23 cellular contexts compared by ENCODE assay signal in genomic region chr11:128164090-128164741, GRCh38.
DNase-seq lines count a peak whose midpoint lies in the region; ATAC-seq, FAIRE-seq and TF ChIP-seq lines count a peak whose summit lies in the region.
"Had no signal": no experiment of that assay in that cellular context is flagged by ENCODE, and none has a peak within 500 bp of the region (broad histone marks: within the 10 kb centered on the region; RNA-seq: fewer than 3 reads in every experiment).

No MANE protein-coding gene starts in this region.

- no peaks in the 10 kb centered on the region for H3K4me1 ChIP-seq in H9 (ENCODE audit: insufficient read depth, low read length)
- no peaks in the 10 kb centered on the region for H3K4me1 ChIP-seq in endothelial cell of umbilical vein (ENCODE audit: control insufficient read depth, extremely low read depth, insufficient read depth, low read length)
- peaks cover 10% of the 10 kb centered on the region for H3K4me1 ChIP-seq in HepG2 (ENCODE audit: insufficient read depth, low read length)
- H3K4me1 ChIP-seq in neuron (ENCODE audit: insufficient read depth, low read length) = peaks cover 16% of the 10 kb centered on the region
- H3K4me1 ChIP-seq in ovary (ENCODE audit: insufficient read depth) = no peaks in the 10 kb centered on the region
- H3K4me1 ChIP-seq in upper lobe of left lung = peaks cover 4 to 12% (median 9%) of the 10 kb centered on the region in 4 donors

- BruUV-seq in endothelial cell of umbilical vein (replicated peaks; lab: Mats Ljungman, UMichigan) = no TSS peak
- no TSS peak for BruUV-seq in HepG2 (replicated peaks; lab: Mats Ljungman, UMichigan)

- no peak overlapping the region for H3K9ac ChIP-seq in H9 (ENCODE audit: extremely low read depth, insufficient read length, low read length)
- H3K9ac ChIP-seq in endothelial cell of umbilical vein (replicated peaks; ENCODE audit: extremely low read depth, insufficient read depth, low read length) = no peak overlapping the region
- H3K9ac ChIP-seq in HepG2 (ENCODE audit: insufficient read depth, low read depth, low read length) = no peak overlapping the region

- no peak overlapping the region for H4K8ac ChIP-seq in H9 (replicated peaks; ENCODE audit: insufficient read length, low read depth, low read length)

- no peak overlapping the region for H3K18ac ChIP-seq in H9 (ENCODE audit: insufficient read length, low read depth, low read length)

- TF ChIP-seq CTCF in H9 (conservative IDR thresholded peaks at IDR 0.05) (no peak), endothelial cell of umbilical vein (IDR thresholded peaks at IDR 0.05; ENCODE audit: extremely low read depth in 1 of 2, insufficient read depth in 1 of 2, low read depth in 1 of 2, low read length in 2 of 2) (no peak), HepG2 (CRISPR knock-in tag; IDR thresholded peaks at IDR 0.05) (no peak), ovary (IDR thresholded peaks at IDR 0.05) (no peak), upper lobe of left lung (IDR thresholded peaks at IDR 0.05) (no peak)

- H4K5ac ChIP-seq in H9 (ENCODE audit: insufficient read length, low read depth, low read length) = no peak overlapping the region

- no peak overlapping the region for H2BK15ac ChIP-seq in H9 (ENCODE audit: low read depth, low read length)

- no peak overlapping the region for H3K4me3 Mint-ChIP-seq in H9
- H3K4me3 Mint-ChIP-seq: CD8-positive, alpha-beta memory T cell had no signal

- POLR2A ChIA-PET in endothelial cell of umbilical vein (lab: Charles Lee) = no interaction called here
- POLR2A ChIA-PET in HepG2 (lab: Yijun Ruan, JAX) = no interaction called here

- no peaks in the 10 kb centered on the region for H3K79me1 ChIP-seq in H9 (ENCODE audit: insufficient read depth, low read depth, low read length, poor library complexity, severe bottlenecking)

- H3K4me2 ChIP-seq in H9 (ENCODE audit: insufficient read depth, insufficient read length, low read length) (no peak overlapping the region), endothelial cell of umbilical vein (ENCODE audit: insufficient read depth, low read length) (no peak overlapping the region), HepG2 (ENCODE audit: low read depth, low read length) (0 out of 2 replicates have a peak overlapping the region, but pooled peaks have one; percentile 12)

- no peak overlapping the region for H3K27ac ChIP-seq in H9 (ENCODE audit: insufficient read length, low read depth, low read length)
- H3K27ac ChIP-seq in endothelial cell of umbilical vein (ENCODE audit: insufficient read depth, low read depth, low read length) = no peak overlapping the region
- H3K27ac ChIP-seq in HepG2 (ENCODE audit: extremely low read length, insufficient read depth, low read length) = no peak overlapping the region
- no peak overlapping the region for H3K27ac ChIP-seq in ovary
- H3K27ac ChIP-seq in upper lobe of left lung = no peak overlapping the region
- H3K27ac ChIP-seq: C4-2B, HL-60, RWPE1 had no signal

- no peaks in the 10 kb centered on the region; the same call in 1 of the 2 replicates for H3K27me3 Mint-ChIP-seq in H9 (ENCODE audit: low read depth)
- H3K27me3 Mint-ChIP-seq: CD8-positive, alpha-beta memory T cell had no signal

- WGBS in H9 (ENCODE audit: extremely low coverage, insufficient read length, low lambda C conversion rate) = no CpG with 5 or more reads among the region's 6 CpGs
- 2% methylated on average over 6 of the region's 6 CpGs for WGBS in HepG2 (ENCODE audit: low lambda C conversion rate)
- WGBS in ovary, 3 donors = 79 to 87% (median 82%) methylated on average over 6 of the region's 6 CpGs
- 68 to 71% methylated on average over 6 of the region's 6 CpGs for WGBS in upper lobe of left lung, 2 donors

- H3K9me3 ChIP-seq in H9 (ENCODE audit: control insufficient read depth, low read depth, low read length) = no peaks in the 10 kb centered on the region
- no peaks in the 10 kb centered on the region for H3K9me3 ChIP-seq in endothelial cell of umbilical vein (replicated peaks; ENCODE audit: control insufficient read depth, insufficient read depth, low read length)
- no peaks in the 10 kb centered on the region for H3K9me3 ChIP-seq in HepG2 (ENCODE audit: low read length)
- H3K9me3 ChIP-seq in neuron (ENCODE audit: low read length) = no peaks in the 10 kb centered on the region
- H3K9me3 ChIP-seq in ovary = no peaks in the 10 kb centered on the region
- no peaks in the 10 kb centered on the region for H3K9me3 ChIP-seq in upper lobe of left lung

- TF ChIP-seq POLR2A in endothelial cell of umbilical vein (IDR thresholded peaks at IDR 0.05; ENCODE audit: low read depth, low read length) = no peak
- no peak for TF ChIP-seq POLR2A in HepG2 (IDR thresholded peaks at IDR 0.05; ENCODE audit: insufficient read depth in 1 of 2, low read depth in 2 of 2, low read length in 2 of 2)
- no peak for TF ChIP-seq POLR2A in ovary (IDR thresholded peaks at IDR 0.05)
- TF ChIP-seq POLR2A in upper lobe of left lung (IDR thresholded peaks at IDR 0.05) = no peak

- CTCF ChIA-PET in endothelial cell of umbilical vein (lab: Charles Lee) (interaction anchor here (1.0 to 1.3 kb wide), 3 partner anchors 8 to 468 kb away, joined by 3 to 4 read pairs (median 3); no protein-coding TSS in a partner anchor), HepG2 (lab: Yijun Ruan, JAX; ENCODE audit: low intra/inter-chr PET ratio, low total read pairs) (no interaction called here)

- H3K36me3 Mint-ChIP-seq in H9 (ENCODE audit: insufficient read depth in 1 of 3, low read depth in 3 of 3) = no peaks in the 10 kb centered on the region
- H3K36me3 Mint-ChIP-seq: CD8-positive, alpha-beta memory T cell had no signal

- dilution Hi-C loops in endothelial cell of umbilical vein (cut with MboI; ENCODE audit: extremely low pct_ligation_motif_present, low sequenced_read_pairs) = loop anchor here (25.0 kb wide), 2 partner anchors 127 to 473 kb away; no protein-coding TSS in a partner anchor

- H3K23me2 ChIP-seq in H9 (ENCODE audit: insufficient read length, low read depth, low read length, poor library complexity, severe bottlenecking) = no peaks in the 10 kb centered on the region

- no peak overlapping the region for H2BK120ac ChIP-seq in H9 (ENCODE audit: low read depth, low read length, poor library complexity, severe bottlenecking)

- H2AFZ ChIP-seq in H9 (ENCODE audit: low read length) (no peak overlapping the region), endothelial cell of umbilical vein (ENCODE audit: low read depth, low read length) (no peak overlapping the region), HepG2 (ENCODE audit: low read length) (no peak overlapping the region), neuron (ENCODE audit: low read depth, low read length) (peak overlapping the region; percentile 60)

- no peak overlapping the region for H3K56ac ChIP-seq in H9 (ENCODE audit: insufficient read length, low read depth, low read length)

- no peak for TF ChIP-seq EP300 in HepG2 (IDR thresholded peaks at IDR 0.05; ENCODE audit: low read depth in 2 of 2, low read length in 2 of 2)
- TF ChIP-seq EP300 in HepG2 (CRISPR knock-in tag; IDR thresholded peaks at IDR 0.05; ENCODE audit: borderline replicate concordance) = no peak
- TF ChIP-seq EP300 in ovary (IDR thresholded peaks at IDR 0.05) = no peak
- no peak for TF ChIP-seq EP300 in upper lobe of left lung (IDR thresholded peaks at IDR 0.05)

- H3K4me3 ChIP-seq in endothelial cell of umbilical vein (replicated peaks in 1 of 3; ENCODE audit: insufficient read depth in 1 of 3, low read depth in 1 of 3, low read length in 3 of 3) (no peak overlapping the region), HepG2 (replicated peaks in 1 of 3; ENCODE audit: insufficient read depth in 1 of 3, low read depth in 2 of 3, low read length in 3 of 3) (no peak overlapping the region), neuron (ENCODE audit: low read length) (peak overlapping the region; percentile 2), ovary (no peak overlapping the region), upper lobe of left lung (no peak overlapping the region)

- no peaks in the 10 kb centered on the region for H3K9me3 Mint-ChIP-seq in H9
- H3K9me3 Mint-ChIP-seq: CD8-positive, alpha-beta memory T cell had no signal

- H4K91ac ChIP-seq in H9 (ENCODE audit: insufficient read length, low read depth, low read length) = no peak overlapping the region

- H3K79me2 ChIP-seq in H9 (ENCODE audit: insufficient read depth, low read length) = no peaks in the 10 kb centered on the region
- H3K79me2 ChIP-seq in endothelial cell of umbilical vein (ENCODE audit: control insufficient read depth, insufficient read depth, low read length) = no peaks in the 10 kb centered on the region
- H3K79me2 ChIP-seq in HepG2 (ENCODE audit: insufficient read depth, low read length) = no peaks in the 10 kb centered on the region

- FAIRE-seq in endothelial cell of umbilical vein (lab: Jason Lieb, UNC) (no peak), HepG2 (lab: Jason Lieb, UNC) (no peak)
- FAIRE-seq: A204.1, G401.6, H54 had no signal

- H3K36me3 ChIP-seq in endothelial cell of umbilical vein (ENCODE audit: control insufficient read depth in 2 of 2, extremely low read depth in 1 of 2, insufficient read depth in 2 of 2, low read length in 2 of 2) (no peaks in the 10 kb centered on the region), HepG2 (replicated peaks in 1 of 2; ENCODE audit: control insufficient read depth in 1 of 2, insufficient read depth in 2 of 2, low read length in 2 of 2) (no peaks in the 10 kb centered on the region), neuron (ENCODE audit: insufficient read depth, low read length) (no peaks in the 10 kb centered on the region), ovary (no peaks in the 10 kb centered on the region), upper lobe of left lung (no peaks in the 10 kb centered on the region)

- H3K9me1 ChIP-seq in endothelial cell of umbilical vein (replicated peaks; ENCODE audit: control insufficient read depth, extremely low read depth, insufficient read depth, low read length) = no peaks in the 10 kb centered on the region

- no peak; the same call in 2 of the 3 replicates for ATAC-seq in HepG2
- no peak for ATAC-seq in upper lobe of left lung (ENCODE audit: low FRiP score in 2 of 2)

- no peak overlapping the region for H2BK20ac ChIP-seq in H9 (ENCODE audit: low read depth, low read length, poor library complexity, severe bottlenecking)

- intact Hi-C loops in endothelial cell of umbilical vein (cut with micrococcal nuclease) = no loop called here
- intact Hi-C loops in HepG2 (cut with micrococcal nuclease; ENCODE audit: unreplicated experiment) = no loop called here
- intact Hi-C loops in ovary (cut with DNase I) = no loop called here

- H3K14ac ChIP-seq in H9 (ENCODE audit: insufficient read depth, low read length) = no peak overlapping the region

- no peak overlapping the region for H3K4ac ChIP-seq in H9 (ENCODE audit: low read depth, low read length)

- in situ Hi-C loops in HepG2 (cut with HindIII; ENCODE audit: extremely low pct_ligation_motif_present, low pct_unique_long_range_greater_than_20kb) = loop anchor here (25.0 kb wide), 1 partner anchor 1727 kb away; no protein-coding TSS in a partner anchor

- TF ChIP-seq RAD21 in HepG2 (CRISPR knock-in tag; IDR thresholded peaks at IDR 0.05) = no peak

- H2AK5ac ChIP-seq in H9 (ENCODE audit: insufficient read length, low read length) = no peak overlapping the region

- H2BK5ac ChIP-seq in H9 (ENCODE audit: insufficient read length, low read length) = no peak overlapping the region

- no peak overlapping the region for H2BK12ac ChIP-seq in H9 (ENCODE audit: insufficient read length, low read depth, low read length)

- H3K27ac Mint-ChIP-seq in H9 = peak overlapping the region in 2 of 3 experiments; percentile 42 to 62; a peak in 1 of 7 replicates

- no peak for DNase-seq in H9
- peak; percentile 27 for DNase-seq in endothelial cell of umbilical vein (ENCODE audit: low read depth, low spot score)
- no peak for DNase-seq in HepG2 (ENCODE audit: low spot score)
- no peak for DNase-seq in ovary
- DNase-seq in upper lobe of left lung = no peak
- no peak for DNase-seq in H4 (ENCODE audit: low spot score)
- no peak for DNase-seq in NCI-H510A treated with DMSO at 0.1 percent for 48 hours (lab: John Stamatoyannopoulos, UW)
- DNase-seq: CD8-positive, alpha-beta memory T cell; KG1; NCI-H1105 treated with DMSO at 0.1 percent for 48 hours; NCI-H2029 treated with DMSO at 0.1 percent for 48 hours; NCI-H226; NCI-H524; NCI-H774; NK-92 treated with Interleukin-12 subunit alpha and Interleukin-12 subunit beta, amount 100 ng/mL, for 24 hours; SHP77 treated with DMSO at 0.1 percent for 48 hours had no signal

- H3K23ac ChIP-seq in H9 (ENCODE audit: insufficient read length, low read depth, low read length) = no peak overlapping the region

- no peak overlapping the region for H3T11ph ChIP-seq in H9 (ENCODE audit: low read length)

- H3K4me1 Mint-ChIP-seq in H9 = peaks cover 9 to 11% of the 10 kb centered on the region in 2 experiments; a peak in 3 of 4 replicates

- H4K20me1 ChIP-seq in H9 (ENCODE audit: control insufficient read depth, insufficient read depth, insufficient read length) (no peaks in the 10 kb centered on the region), endothelial cell of umbilical vein (replicated peaks; ENCODE audit: control insufficient read depth, extremely low read depth, insufficient read depth, low read length) (no peaks in the 10 kb centered on the region), HepG2 (ENCODE audit: insufficient read depth, low read length) (no peaks in the 10 kb centered on the region)

- H3K27me3 ChIP-seq in H9 (ENCODE audit: insufficient read depth, low read length) (no peaks in the 10 kb centered on the region), endothelial cell of umbilical vein (ENCODE audit: control insufficient read depth in 2 of 2, insufficient read depth in 2 of 2, low read length in 2 of 2) (no peaks in the 10 kb centered on the region), HepG2 (ENCODE audit: control insufficient read depth in 1 of 2, insufficient read depth in 2 of 2, low read length in 2 of 2) (no peaks in the 10 kb centered on the region), neuron (ENCODE audit: insufficient read depth, low read length) (no peaks in the 10 kb centered on the region), ovary (no peaks in the 10 kb centered on the region), upper lobe of left lung (no peaks in the 10 kb centered on the region)
